In the genomic region with DNA sequence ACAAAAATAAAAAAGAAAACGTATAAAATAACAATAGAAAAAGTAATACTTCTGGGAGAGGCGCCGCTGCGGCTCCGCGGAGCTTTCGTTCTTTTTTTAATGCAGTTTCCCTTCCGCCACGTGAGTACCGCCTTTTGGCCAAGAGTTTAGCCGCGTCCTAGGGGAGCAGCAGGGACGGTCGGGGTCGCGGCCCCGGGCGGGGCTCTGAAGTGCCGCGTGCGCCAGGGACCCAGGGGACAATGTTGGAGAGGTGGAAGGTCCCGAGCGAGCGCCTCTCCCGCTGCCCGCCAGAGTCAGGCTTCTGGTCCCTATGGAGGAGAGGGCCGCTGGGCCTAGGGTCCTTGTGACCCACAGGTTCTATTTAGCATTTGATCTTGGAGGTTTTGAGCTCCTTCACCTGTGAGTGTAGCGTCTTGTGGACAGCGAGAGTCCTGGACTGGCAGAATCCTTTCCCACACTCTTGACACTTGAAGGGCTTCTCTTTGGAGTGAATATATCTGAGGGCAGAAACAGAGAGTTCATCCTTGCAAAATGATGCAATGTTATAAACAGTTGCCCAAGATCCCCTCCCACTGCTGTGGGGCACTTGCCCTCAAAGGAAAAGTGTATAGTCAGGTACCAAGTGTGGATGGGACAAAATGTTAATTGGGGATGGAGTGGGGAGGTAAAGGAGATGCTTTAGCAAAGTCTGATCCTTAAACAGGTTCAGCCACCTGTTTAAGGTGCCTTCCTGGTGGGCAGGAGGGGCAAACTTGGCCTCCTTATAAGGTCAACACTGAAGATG, we compare ENCODE assay signal across 13 cellular contexts. TPM values are rescaled to one million over a fixed set of nuclear protein-coding genes. Genes with fewer than 3 reads are reported as not detected.
DNase-seq lines count a peak whose midpoint lies in the region; ATAC-seq, FAIRE-seq and TF ChIP-seq lines count a peak whose summit lies in the region.
"Had no signal": no experiment of that assay in that cellular context is flagged by ENCODE, and none has a peak within 500 bp of the region (broad histone marks: within the 10 kb centered on the region; RNA-seq: fewer than 3 reads in every experiment).

No MANE protein-coding gene starts in this region.

- H3K4me1 ChIP-seq in GM12878 (ENCODE audit: control insufficient read depth, insufficient read depth, low read length) (no peaks in the 10 kb centered on the region), small intestine (ENCODE audit: control insufficient read depth in 2 of 2, insufficient read depth in 1 of 2, low read depth in 1 of 2, low read length in 1 of 2) (peaks cover 0 to under 1% of the 10 kb centered on the region in 2 donors)
- peaks cover 11 to 32% of the 10 kb centered on the region in 2 donors for H3K4me1 ChIP-seq in naive thymus-derived CD4-positive, alpha-beta T cell (ENCODE audit: control insufficient read depth in 2 of 2, insufficient read depth in 2 of 2, low read length in 2 of 2)
- H3K4me1 ChIP-seq: SJCRH30 had no signal

- peaks cover 2 to 44% (median 25%) of the 10 kb centered on the region in 7 donors for H3K9me3 Mint-ChIP-seq in CD14-positive monocyte
- H3K9me3 Mint-ChIP-seq in naive thymus-derived CD4-positive, alpha-beta T cell: peaks cover 0 to 9% (median 0%) of the 10 kb centered on the region in 11 donors
- H3K9me3 Mint-ChIP-seq: mesothelial cell of epicardium had no signal

- H3K4me3 ChIP-seq in GM12878 (no peak overlapping the region), small intestine (ENCODE audit: low read depth in 1 of 2, low read length in 2 of 2) (no peak overlapping the region)
- no peak overlapping the region for H3K4me3 ChIP-seq in naive thymus-derived CD4-positive, alpha-beta T cell (ENCODE audit: low read length)
- H3K4me3 ChIP-seq: SJCRH30 had no signal

- ATAC-seq in GM12878 (no peak), GM19324 (IDR thresholded peaks at IDR 0.05; ENCODE audit: low FRiP score, unreplicated experiment) (no peak)
- ATAC-seq in naive thymus-derived CD4-positive, alpha-beta T cell: no peak

- DNase-seq in CD14-positive monocyte (ENCODE audit: low spot score): no peak
- peak; percentile 14 for DNase-seq in GM10266 (ENCODE audit: extremely low spot score)
- no peak for DNase-seq in GM12878 (ENCODE audit: low read depth, low spot score)
- DNase-seq in naive thymus-derived CD4-positive, alpha-beta T cell: no peak
- no peak for DNase-seq in NCI-H1105 (lab: John Stamatoyannopoulos, UW)
- no peak for DNase-seq in small intestine
- no peak for DNase-seq in activated CD4-positive, CD25-positive, alpha-beta regulatory T cell (lab: John Stamatoyannopoulos, UW)
- DNase-seq: caudate nucleus, Karpas-422, SJCRH30, spleen had no signal

- no peak overlapping the region for H3K27ac ChIP-seq in GM12878 (ENCODE audit: control insufficient read depth, insufficient read depth)
- H3K27ac ChIP-seq in naive thymus-derived CD4-positive, alpha-beta T cell (ENCODE audit: low read depth, low read length): no peak overlapping the region
- no peak overlapping the region for H3K27ac ChIP-seq in small intestine (ENCODE audit: low read depth in 1 of 2, low read length in 1 of 2)
- H3K27ac ChIP-seq: SJCRH30, spleen had no signal

- no peak for TF ChIP-seq RAD21 in GM12878 (IDR thresholded peaks at IDR 0.05; ENCODE audit: insufficient read depth, low read depth, low read length)

- RAD21 ChIA-PET in GM12878 (lab: Charles Lee; ENCODE audit: unreplicated experiment): no interaction called here

- H3K4me3 Mint-ChIP-seq in CD14-positive monocyte: peak overlapping the region; percentile 58 to 90
- peak overlapping the region in 9 of 10 donors; percentile 27 to 67 (median 44) for H3K4me3 Mint-ChIP-seq in naive thymus-derived CD4-positive, alpha-beta T cell

- H3K36me3 Mint-ChIP-seq in CD14-positive monocyte: peaks cover 13 to 21% of the 10 kb centered on the region in 2 donors
- H3K36me3 Mint-ChIP-seq in naive thymus-derived CD4-positive, alpha-beta T cell: peaks cover 0 to 1% (median 0%) of the 10 kb centered on the region in 5 donors

- peaks cover 80 to 89% (median 88%) of the 10 kb centered on the region in 3 donors for H3K27me3 Mint-ChIP-seq in CD14-positive monocyte (ENCODE audit: low read depth in 3 of 3)
- H3K27me3 Mint-ChIP-seq in naive thymus-derived CD4-positive, alpha-beta T cell: peaks cover 66 to 84% (median 73%) of the 10 kb centered on the region in 5 donors

- no peak for TF ChIP-seq EP300 in GM12878 (IDR thresholded peaks at IDR 0.05; ENCODE audit: borderline replicate concordance in 1 of 2, control insufficient read depth in 1 of 2, low read depth in 2 of 2, low read length in 2 of 2)

- H2AFZ ChIP-seq in GM12878 (ENCODE audit: control insufficient read depth, low read depth, low read length): no peak overlapping the region

- POLR2A ChIA-PET in GM12878 (lab: Charles Lee): no interaction called here
- POLR2A ChIA-PET in naive thymus-derived CD4-positive, alpha-beta T cell (lab: Charles Lee): interaction anchor here (0.5 to 4.4 kb wide), 3 partner anchors 8 to 1014 kb away, joined by 3 to 27 read pairs (median 3); a partner anchor contains a TSS

- SMC1A ChIA-PET in GM12878 (lab: Charles Lee; ENCODE audit: uncharacterized antibody, unreplicated experiment): no interaction called here

- no peaks in the 10 kb centered on the region for H3K36me3 ChIP-seq in GM12878 (ENCODE audit: control insufficient read depth in 2 of 2, insufficient read depth in 2 of 2, low read length in 1 of 2)
- H3K36me3 ChIP-seq in naive thymus-derived CD4-positive, alpha-beta T cell (ENCODE audit: control insufficient read depth in 2 of 3, insufficient read depth in 3 of 3, low read length in 3 of 3): peaks cover 0 to 3% (median 0%) of the 10 kb centered on the region in 3 experiments
- H3K36me3 ChIP-seq in small intestine (ENCODE audit: control insufficient read depth in 2 of 2, insufficient read depth in 2 of 2, low read length in 2 of 2): no peaks in the 10 kb centered on the region
- H3K36me3 ChIP-seq: SJCRH30, spleen had no signal

- H3K4me2 ChIP-seq in GM12878 (ENCODE audit: control insufficient read depth, insufficient read depth): peak overlapping the region; percentile 66; the same call in 1 of the 2 replicates

- intact Hi-C loops in CD14-positive monocyte (cut with micrococcal nuclease) (loop anchor here in 1 of 2 donors (10.0 kb wide), 1 partner anchor 1313 kb away; a partner anchor contains a TSS), GM12878 (cut with micrococcal nuclease; ENCODE audit: unreplicated experiment) (no loop called here)
- intact Hi-C loops in naive thymus-derived CD4-positive, alpha-beta T cell (cut with micrococcal nuclease): loop anchor here in 1 of 2 donors (10.0 kb wide), 1 partner anchor 1817 kb away; no protein-coding TSS in a partner anchor

- no peaks in the 10 kb centered on the region for H4K20me1 ChIP-seq in GM12878 (ENCODE audit: control insufficient read depth, insufficient read depth)

- FAIRE-seq in GM12878 (lab: Jason Lieb, UNC) (no peak), small intestine (lab: Jason Lieb, UNC) (no peak)

- in situ Hi-C loops in GM12878 (cut with MboI): loop anchor here (5.0 kb wide), 1 partner anchor 510 kb away; no protein-coding TSS in a partner anchor

- H3K27me3 ChIP-seq in GM12878 (replicated peaks in 1 of 2; ENCODE audit: control insufficient read depth in 2 of 2, insufficient read depth in 2 of 2, low read length in 1 of 2): peaks cover 15 to 19% of the 10 kb centered on the region in 2 experiments
- H3K27me3 ChIP-seq in naive thymus-derived CD4-positive, alpha-beta T cell (ENCODE audit: control insufficient read depth in 2 of 2, insufficient read depth in 2 of 2, low read length in 2 of 2): peaks cover 7 to 57% of the 10 kb centered on the region in 2 donors
- peaks cover 14 to 48% of the 10 kb centered on the region in 2 donors for H3K27me3 ChIP-seq in small intestine (ENCODE audit: control insufficient read depth in 2 of 2, insufficient read depth in 2 of 2, low read length in 2 of 2)
- H3K27me3 ChIP-seq: SJCRH30 had no signal

- H3K4me1 Mint-ChIP-seq in CD14-positive monocyte: peaks cover 42% of the 10 kb centered on the region
- H3K4me1 Mint-ChIP-seq in naive thymus-derived CD4-positive, alpha-beta T cell: peaks cover 30 to 55% (median 35%) of the 10 kb centered on the region in 7 donors

- TF ChIP-seq CTCF in CD14-positive monocyte (IDR thresholded peaks at IDR 0.05) (no peak), GM10266 (IDR thresholded peaks at IDR 0.05; ENCODE audit: control insufficient read depth, insufficient read depth, low read depth, missing control alignments) (no peak), GM12878 (IDR thresholded peaks at IDR 0.05 in 2 of 3, conservative IDR thresholded peaks at IDR 0.05 in 1 of 3; ENCODE audit: control insufficient read depth in 2 of 3, extremely low read depth in 1 of 3, insufficient read depth in 1 of 3, low read depth in 3 of 3, low read length in 3 of 3) (no peak)

- no peak for TF ChIP-seq POLR2A in GM12878 (IDR thresholded peaks at IDR 0.05; ENCODE audit: low read depth, low read length)

- WGBS in GM12878 (ENCODE audit: insufficient coverage, insufficient replicate concordance, low lambda C conversion rate, missing lambda C conversion rate): 11% methylated on average over 29 of the region's 29 CpGs
- WGBS in small intestine, 3 donors: 18 to 42% (median 27%) methylated on average over 29 of the region's 29 CpGs

- no peak overlapping the region for H3K9ac ChIP-seq in GM12878 (ENCODE audit: control insufficient read depth, insufficient read depth, low read length)

- H3K79me2 ChIP-seq in GM12878 (ENCODE audit: control insufficient read depth, insufficient read depth, low read length): peaks cover 7% of the 10 kb centered on the region

- peak overlapping the region in 1 of 7 donors; percentile 30 for H3K27ac Mint-ChIP-seq in CD14-positive monocyte
- peak overlapping the region in 1 of 9 donors; percentile 43 for H3K27ac Mint-ChIP-seq in naive thymus-derived CD4-positive, alpha-beta T cell
- H3K27ac Mint-ChIP-seq: mesothelial cell of epicardium had no signal

- CTCF ChIA-PET in GM12878 (lab: Yijun Ruan, JAX): no interaction called here
- CTCF ChIA-PET in naive thymus-derived CD4-positive, alpha-beta T cell (lab: Charles Lee): interaction anchor here (0.6 kb wide), 2 partner anchors 781 to 801 kb away, joined by 3 read pairs; no protein-coding TSS in a partner anchor

- BruUV-seq in GM12878 (replicated peaks; lab: Mats Ljungman, UMichigan): no TSS peak

- H3K9me3 ChIP-seq in GM12878 (replicated peaks; ENCODE audit: control insufficient read depth, insufficient read depth, low read length): no peaks in the 10 kb centered on the region
- no peaks in the 10 kb centered on the region for H3K9me3 ChIP-seq in naive thymus-derived CD4-positive, alpha-beta T cell (ENCODE audit: control insufficient read depth in 2 of 3, low read length in 3 of 3)
- no peaks in the 10 kb centered on the region for H3K9me3 ChIP-seq in small intestine (ENCODE audit: control insufficient read depth, low read depth)
- H3K9me3 ChIP-seq: SJCRH30 had no signal

RNA-seq across cellular contexts. Expression of a gene that starts 6.3 kb away (rescaled TPM):
- polyA plus RNA-seq in CD14-positive monocyte (not detected), GM12878 (2011; rRNA removed) (not detected in 2 replicates), GM12878 (2014; fragmentation: Illumina TruSeq; extraction: Trizol) (not detected in 2 replicates), GM12878 (2014; fragmentation: Nextera tagmentation; extraction: Ambion mirVana) (not detected), GM12878 (2014; rRNA removed) (0.03 TPM in 1 of 2 replicates, not detected in the other), GM12878 (2016; fragmentation: Nextera tagmentation; extraction: Ambion mirVana) (not detected), small intestine (10 to 100 TPM in 1 of 3 donors, under 1 TPM in 1, not detected in 1; 0.27 to 12.2 TPM)
- not detected in 2 replicates for total RNA-seq in GM12878 (2013; cell fraction: nucleolus; rRNA removed)
- total RNA-seq in GM12878 (2014; rRNA removed) (not detected in 2 replicates), GM12878 (2014; rRNA removed; fragmentation: Illumina TruSeq; extraction: Trizol) (not detected in 2 replicates), GM12878 (2021) (not detected in 2 replicates)
- not detected for polyA plus RNA-seq in GM12878 (2011; ENCODE audit: low read depth)
- not detected in 2 replicates for polyA plus RNA-seq in GM12878 (2011; cell fraction: cytosol; rRNA removed)
- 0.03 and 0.07 TPM in 2 replicates for polyA plus RNA-seq in GM12878 (2011; cell fraction: nucleus; rRNA removed)
- polyA plus RNA-seq in GM12878 (2012): not detected in 2 replicates
- polyA minus RNA-seq in GM12878 (2011; rRNA and poly(A)+ RNA removed): not detected in 2 replicates
- polyA minus RNA-seq in GM12878 (2011; cell fraction: cytosol; rRNA and poly(A)+ RNA removed): not detected in 2 replicates
- polyA minus RNA-seq in GM12878 (2011; cell fraction: nucleus; rRNA and poly(A)+ RNA removed): not detected in 2 replicates
- total RNA-seq in naive thymus-derived CD4-positive, alpha-beta T cell: not detected
- polyA plus RNA-seq in naive thymus-derived CD4-positive, alpha-beta T cell: not detected
